13 cellular contexts compared by ENCODE assay signal in genomic region chr3:171393032-171393744, GRCh38.
DNase-seq lines count a peak whose midpoint lies in the region; ATAC-seq and TF ChIP-seq lines count a peak whose summit lies in the region.
"Had no signal": no experiment of that assay in that cellular context is flagged by ENCODE, and none has a peak within 500 bp of the region (broad histone marks: within the 10 kb centered on the region; RNA-seq: fewer than 3 reads in every experiment).

No MANE protein-coding gene starts in this region.

- CTCF ChIA-PET in T-cell (lab: Charles Lee) = no interaction called here

- peak overlapping the region; percentile 88 for H3K27ac Mint-ChIP-seq in chondrocyte (ENCODE audit: unreplicated experiment)
- H3K27ac Mint-ChIP-seq in T-cell = no peak overlapping the region
- H3K27ac Mint-ChIP-seq: activated T-helper 2 cell treated with anti-CD3 and anti-CD28 coated beads, Interferon-gamma antibody, Interleukin-2, Interleukin-4, amounts not matched to agents 10 μg/mL and 5 μg/mL and 100 μg/mL, durations not matched to agents 14 hours and 24 hours and 36 hours had no signal

- no peaks in the 10 kb centered on the region for H3K27me3 Mint-ChIP-seq in chondrocyte (ENCODE audit: low read depth)
- H3K27me3 Mint-ChIP-seq in T-cell = no peaks in the 10 kb centered on the region

- H3K27me3 ChIP-seq in left lung (no peaks in the 10 kb centered on the region), spleen (replicated peaks in 1 of 7) (no peaks in the 10 kb centered on the region)
- H3K27me3 ChIP-seq: BLaER1 treated with 17β-estradiol and CSF1 and Interleukin-3, amounts not matched to agents 10 nM and 100 nM had no signal

- H3K4me3 ChIP-seq in left lung = no peak overlapping the region
- H3K4me3 ChIP-seq in spleen = no peak overlapping the region
- H3K4me3 ChIP-seq: BLaER1 treated with 17β-estradiol and CSF1 and Interleukin-3, amounts not matched to agents 10 nM and 100 nM had no signal

- TF ChIP-seq CTCF in chondrocyte (IDR thresholded peaks at IDR 0.05) = no peak
- no peak for TF ChIP-seq CTCF in left lung (IDR thresholded peaks at IDR 0.05)
- no peak for TF ChIP-seq CTCF in spleen (IDR thresholded peaks at IDR 0.05 in 8 of 11, conservative IDR thresholded peaks at IDR 0.05 in 3 of 11)

- intact Hi-C loops in left lung (cut with DNase I) = no loop called here
- intact Hi-C loops in spleen (cut with DNase I; ENCODE audit: low total_unique reads) = no loop called here

- 36 to 69% (median 50%) methylated on average over 7 of the region's 7 CpGs for WGBS in spleen, 5 donors

- peaks cover 6 to 8% of the 10 kb centered on the region in 2 donors for H3K4me1 ChIP-seq in left lung
- peaks cover 0 to 10% (median 5%) of the 10 kb centered on the region in 6 donors for H3K4me1 ChIP-seq in spleen

- POLR2A ChIA-PET in T-cell (lab: Charles Lee) = no interaction called here

- DNase-seq in DMS 273 (lab: John Stamatoyannopoulos, UW; ENCODE audit: unreplicated experiment) (peak; percentile 89), NCI-H2171 (lab: John Stamatoyannopoulos, UW) (peak; percentile 44), chondrocyte (ENCODE audit: low spot score) (no peak), left lung (no peak), spleen (no peak), occipital lobe (lab: John Stamatoyannopoulos, UW) (no peak), T-cell (no peak)
- no peak for DNase-seq in activated T-cell treated with anti-CD3 and anti-CD28 coated beads, Interleukin-2, amount 50 U/mL, for 1 hour
- DNase-seq: KBM-7, kidney, WERI-Rb-1 had no signal

- ATAC-seq in left lung (peak; percentile 64), T-cell (replicated peaks in 1 of 4) (no peak)

- H3K9me3 Mint-ChIP-seq in chondrocyte (ENCODE audit: low read depth) = peaks cover 10% of the 10 kb centered on the region
- peaks cover 0 to 19% (median 14%) of the 10 kb centered on the region in 3 donors for H3K9me3 Mint-ChIP-seq in T-cell

- no peaks in the 10 kb centered on the region for H3K36me3 Mint-ChIP-seq in chondrocyte (ENCODE audit: low read depth)
- peaks cover 26% of the 10 kb centered on the region for H3K36me3 Mint-ChIP-seq in T-cell

- peaks cover 55% of the 10 kb centered on the region for H3K4me1 Mint-ChIP-seq in chondrocyte (ENCODE audit: low read depth)
- peaks cover 57 to 69% (median 65%) of the 10 kb centered on the region in 3 donors for H3K4me1 Mint-ChIP-seq in T-cell

- peak overlapping the region in 1 of 2 donors; percentile 8 for H3K27ac ChIP-seq in left lung
- H3K27ac ChIP-seq in spleen = peak overlapping the region in 4 of 8 donors; percentile 11 to 32 (median 16)
- H3K27ac ChIP-seq: BLaER1 treated with 17β-estradiol and CSF1 and Interleukin-3, amounts not matched to agents 10 nM and 100 nM; WERI-Rb-1 had no signal

- H3K36me3 ChIP-seq in left lung (no peaks in the 10 kb centered on the region), spleen (no peaks in the 10 kb centered on the region)
- H3K36me3 ChIP-seq: BLaER1 treated with 17β-estradiol and CSF1 and Interleukin-3, amounts not matched to agents 10 nM and 100 nM; WERI-Rb-1 had no signal

- H3K4me3 Mint-ChIP-seq in chondrocyte (ENCODE audit: unreplicated experiment) (peak overlapping the region; percentile 24), T-cell (no peak overlapping the region)

- TF ChIP-seq POLR2A in spleen (IDR thresholded peaks at IDR 0.05) = no peak

- peaks cover 0 to 5% of the 10 kb centered on the region in 2 donors for H3K9me3 ChIP-seq in left lung
- H3K9me3 ChIP-seq in spleen = peaks cover 0 to 18% (median 15%) of the 10 kb centered on the region in 8 donors

Comparison
In these comparisons a context has a peak if more than half of its experiments do, and no peak if none do; other contexts are left out.
1. DNase-seq: peak in DMS 273 (single experiment) and NCI-H2171 (single experiment); none in chondrocyte (single experiment), left lung (0 of 2), activated T-cell treated with anti-CD3 and anti-CD28 coated beads, Interleukin-2, amount 50 U/mL, for 1 hour (single experiment), spleen (single experiment), occipital lobe (single experiment) and T-cell (0 of 34).